In genomic region chr9:126398403-126399058, GRCh38 we compare ENCODE assay signal across 8 cellular contexts.
A peak's percentile ranks its signal among the peaks of the same experiment; 100 is the strongest.
DNase-seq lines count a peak whose midpoint lies in the region; ATAC-seq and TF ChIP-seq lines count a peak whose summit lies in the region.

No MANE protein-coding gene starts in this region.

- H3K4me3 ChIP-seq in MG63, result no peak overlapping the region
- H3K4me3 ChIP-seq in WERI-Rb-1 (ENCODE audit: low read depth, low read length), result no peak overlapping the region
- H3K4me3 ChIP-seq in brain microvascular endothelial cell (ENCODE audit: low read depth, low read length), result no peak overlapping the region

- in situ Hi-C loops in brain microvascular endothelial cell (cut with HindIII; ENCODE audit: low pct_ligation_motif_present, low sequenced_read_pairs), result no loop called here

- ATAC-seq in HG03457 (IDR thresholded peaks at IDR 0.05; ENCODE audit: unreplicated experiment), result no peak

- TF ChIP-seq CTCF in WERI-Rb-1 (IDR thresholded peaks at IDR 0.05; ENCODE audit: low read depth, low read length) (peak; percentile 99), brain microvascular endothelial cell (IDR thresholded peaks at IDR 0.05; ENCODE audit: low read depth, low read length, missing control alignments) (peak; percentile 99)

- no peaks in the 10 kb centered on the region; the same call in 1 of the 2 replicates for H3K36me3 ChIP-seq in MG63
- peaks cover 62% of the 10 kb centered on the region for H3K36me3 ChIP-seq in WERI-Rb-1
- H3K36me3 ChIP-seq in brain microvascular endothelial cell (replicated peaks), result no peaks in the 10 kb centered on the region

- DNase-seq in ELR (ENCODE audit: low read depth), result peak; percentile 58
- DNase-seq in MG63, result peak; percentile 50
- DNase-seq in WERI-Rb-1, result peak; percentile 84
- DNase-seq in brain microvascular endothelial cell, result peak; percentile 51
- peak; percentile 88 for DNase-seq in islet precursor cell
- DNase-seq in stimulated activated CD4-positive, alpha-beta T cell treated with anti-CD3 and anti-CD28 coated beads, Interleukin-1b, Interleukin-23, amount 100 ng/mL, for 1 hour (ENCODE audit: low read depth in 2 of 2), result peak; percentile 27 to 53
- no peak for DNase-seq in NCI-H1930 (lab: John Stamatoyannopoulos, UW)

- H3K27ac ChIP-seq in WERI-Rb-1 (no peak overlapping the region), brain microvascular endothelial cell (no peak overlapping the region)

- H3K9me3 ChIP-seq in MG63 (no peaks in the 10 kb centered on the region), WERI-Rb-1 (ENCODE audit: severe bottlenecking) (no peaks in the 10 kb centered on the region)

- H3K27me3 ChIP-seq in MG63, result no peaks in the 10 kb centered on the region
- no peaks in the 10 kb centered on the region for H3K27me3 ChIP-seq in WERI-Rb-1 (ENCODE audit: insufficient read depth, low read depth, severe bottlenecking)
- H3K27me3 ChIP-seq in brain microvascular endothelial cell (replicated peaks), result no peaks in the 10 kb centered on the region

Comparison
In these comparisons a context has a peak if more than half of its experiments do, and no peak if none do; other contexts are left out.
1. DNase-seq: peak in ELR (single experiment), MG63 (single experiment), WERI-Rb-1 (single experiment), brain microvascular endothelial cell (single experiment), islet precursor cell (single experiment) and stimulated activated CD4-positive, alpha-beta T cell treated with anti-CD3 and anti-CD28 coated beads, Interleukin-1b, Interleukin-23, amount 100 ng/mL, for 1 hour (2 of 2); none in NCI-H1930 (0 of 2).